1 cellular context compared by ENCODE assay signal in genomic region chr21:31872072-31872451, GRCh38.
TF ChIP-seq lines count a peak whose summit lies in the region.

No MANE protein-coding gene starts in this region.

TF ChIP-seq in HepG2, 621 proteins besides CTCF, POLR2A, EP300 and RAD21:
- TF ChIP-seq ATF7 (IDR thresholded peaks at IDR 0.05) = no peak
- TF ChIP-seq ATF7 (CRISPR knock-in tag; IDR thresholded peaks at IDR 0.05) = 0 out of 2 replicates have a peak, but pooled peaks have one; percentile 35
- TF ChIP-seq HNRNPL (IDR thresholded peaks at IDR 0.05; ENCODE audit: low read depth, low read length) = no peak
